ENCODE assay signal across 1 cellular context in the genomic region with DNA sequence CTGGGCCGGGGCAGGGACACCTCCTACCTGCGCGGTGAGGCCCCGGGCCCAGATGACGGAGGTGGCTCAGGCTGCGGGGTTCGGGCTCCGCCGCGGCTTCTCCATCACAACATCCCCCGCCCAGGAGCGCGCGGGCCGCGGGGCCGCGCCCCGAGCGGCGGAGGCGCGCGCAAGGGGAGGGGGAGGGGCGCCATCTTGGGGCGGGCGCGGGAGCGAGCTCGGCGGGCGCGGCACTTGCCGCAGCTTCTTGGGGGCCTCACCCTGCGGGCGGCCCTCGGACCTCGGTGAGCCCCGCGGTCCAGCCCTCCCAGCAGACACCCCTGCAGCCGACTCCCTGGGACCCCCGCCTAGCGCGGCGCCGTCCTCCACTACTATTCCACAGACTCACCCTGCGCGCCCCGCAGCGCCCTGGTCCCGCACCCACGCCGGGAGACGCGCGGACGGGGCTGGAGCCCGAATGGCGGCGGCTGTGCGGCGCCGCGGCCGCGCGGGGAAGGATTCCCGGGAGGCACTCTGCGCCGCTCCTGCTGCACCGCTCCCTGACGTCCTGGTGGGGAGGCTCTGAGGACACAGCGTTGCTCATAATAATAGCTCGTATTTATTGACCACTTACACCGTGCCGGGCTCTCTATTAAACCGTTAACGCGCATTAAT.
TF ChIP-seq lines count a peak whose summit lies in the region.

A gene (minus strand): TSS at position 137 of the 654 bp plus-strand sequence. CDS start 7,747 bp downstream, outside the sequence.

TF ChIP-seq in HEK293, 187 proteins besides CTCF, POLR2A, EP300 and RAD21 (continued from another document and continues in another):
- TF ChIP-seq, protein P1, sequence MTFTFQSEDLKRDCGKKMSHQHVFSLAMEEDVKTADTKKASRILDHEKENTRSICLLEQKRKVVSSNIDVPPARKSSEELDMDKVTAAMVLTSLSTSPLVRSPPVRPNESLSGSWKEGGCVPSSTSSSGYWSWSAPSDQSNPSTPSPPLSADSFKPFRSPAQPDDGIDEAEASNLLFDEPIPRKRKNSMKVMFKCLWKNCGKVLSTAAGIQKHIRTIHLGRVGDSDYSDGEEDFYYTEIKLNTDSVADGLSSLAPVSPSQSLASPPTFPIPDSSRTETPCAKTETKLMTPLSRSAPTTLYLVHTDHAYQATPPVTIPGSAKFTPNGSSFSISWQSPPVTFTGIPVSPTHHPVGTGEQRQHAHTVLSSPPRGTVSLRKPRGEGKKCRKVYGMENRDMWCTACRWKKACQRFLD (tag by site-specific recombination; IDR thresholded peaks at IDR 0.05), result no peak
- TF ChIP-seq ZNF239 (tag by site-specific recombination; IDR thresholded peaks at IDR 0.05) (no peak), ZNF366 (tag by site-specific recombination; conservative IDR thresholded peaks at IDR 0.05) (no peak), ZNF324 (tag by site-specific recombination; IDR thresholded peaks at IDR 0.05) (no peak), ZNF266 (tag by site-specific recombination; IDR thresholded peaks at IDR 0.05; ENCODE audit: low read depth) (no peak), OSR2 (tag by site-specific recombination; IDR thresholded peaks at IDR 0.05) (no peak), MYNN (tag by site-specific recombination; IDR thresholded peaks at IDR 0.05; ENCODE audit: borderline replicate concordance) (no peak), ZNF600 (tag by site-specific recombination; IDR thresholded peaks at IDR 0.05) (no peak), ZFHX2 (tag by site-specific recombination; conservative IDR thresholded peaks at IDR 0.05) (no peak), ZNF624 (tag by site-specific recombination; IDR thresholded peaks at IDR 0.05) (no peak), ZNF121 (tag by site-specific recombination; IDR thresholded peaks at IDR 0.05) (no peak), ZSCAN16 (tag by site-specific recombination; IDR thresholded peaks at IDR 0.05) (no peak), ZNF174 (tag by site-specific recombination; IDR thresholded peaks at IDR 0.05) (no peak), ZNF221 (tag by site-specific recombination; IDR thresholded peaks at IDR 0.05; ENCODE audit: borderline replicate concordance) (no peak), SP7 (tag by site-specific recombination; IDR thresholded peaks at IDR 0.05) (no peak), ZNF785 (tag by site-specific recombination; IDR thresholded peaks at IDR 0.05) (no peak), ZNF10 (tag by site-specific recombination; IDR thresholded peaks at IDR 0.05) (no peak), ZBTB1 (tag by site-specific recombination; IDR thresholded peaks at IDR 0.05) (no peak), ZNF114 (tag by site-specific recombination; IDR thresholded peaks at IDR 0.05) (no peak), IKZF3 (tag by site-specific recombination; IDR thresholded peaks at IDR 0.05) (peak; percentile 42; the same call in 1 of the 2 replicates), ZNF341 (tag by site-specific recombination; IDR thresholded peaks at IDR 0.05; ENCODE audit: low read depth) (no peak), ZNF223 (tag by site-specific recombination; IDR thresholded peaks at IDR 0.05) (no peak), ZNF664 (tag by site-specific recombination; IDR thresholded peaks at IDR 0.05) (no peak), ZNF549 (tag by site-specific recombination; IDR thresholded peaks at IDR 0.05) (no peak), ZNF629 (tag by site-specific recombination; IDR thresholded peaks at IDR 0.05) (no peak), ZNF510 (tag by site-specific recombination; IDR thresholded peaks at IDR 0.05; ENCODE audit: insufficient replicate concordance) (no peak), ZIC2 (tag by site-specific recombination; IDR thresholded peaks at IDR 0.05) (peak; percentile 18; the same call in 1 of the 2 replicates), ZNF623 (tag by site-specific recombination; IDR thresholded peaks at IDR 0.05) (no peak), HOXC10 (CRISPR knock-in tag; IDR thresholded peaks at IDR 0.05) (peak; percentile 29; the same call in 1 of the 2 replicates), SCRT1 (tag by site-specific recombination; IDR thresholded peaks at IDR 0.05; ENCODE audit: borderline replicate concordance) (no peak), ZNF23 (tag by site-specific recombination; IDR thresholded peaks at IDR 0.05; ENCODE audit: borderline replicate concordance) (no peak)
- TF ChIP-seq, protein P2, sequence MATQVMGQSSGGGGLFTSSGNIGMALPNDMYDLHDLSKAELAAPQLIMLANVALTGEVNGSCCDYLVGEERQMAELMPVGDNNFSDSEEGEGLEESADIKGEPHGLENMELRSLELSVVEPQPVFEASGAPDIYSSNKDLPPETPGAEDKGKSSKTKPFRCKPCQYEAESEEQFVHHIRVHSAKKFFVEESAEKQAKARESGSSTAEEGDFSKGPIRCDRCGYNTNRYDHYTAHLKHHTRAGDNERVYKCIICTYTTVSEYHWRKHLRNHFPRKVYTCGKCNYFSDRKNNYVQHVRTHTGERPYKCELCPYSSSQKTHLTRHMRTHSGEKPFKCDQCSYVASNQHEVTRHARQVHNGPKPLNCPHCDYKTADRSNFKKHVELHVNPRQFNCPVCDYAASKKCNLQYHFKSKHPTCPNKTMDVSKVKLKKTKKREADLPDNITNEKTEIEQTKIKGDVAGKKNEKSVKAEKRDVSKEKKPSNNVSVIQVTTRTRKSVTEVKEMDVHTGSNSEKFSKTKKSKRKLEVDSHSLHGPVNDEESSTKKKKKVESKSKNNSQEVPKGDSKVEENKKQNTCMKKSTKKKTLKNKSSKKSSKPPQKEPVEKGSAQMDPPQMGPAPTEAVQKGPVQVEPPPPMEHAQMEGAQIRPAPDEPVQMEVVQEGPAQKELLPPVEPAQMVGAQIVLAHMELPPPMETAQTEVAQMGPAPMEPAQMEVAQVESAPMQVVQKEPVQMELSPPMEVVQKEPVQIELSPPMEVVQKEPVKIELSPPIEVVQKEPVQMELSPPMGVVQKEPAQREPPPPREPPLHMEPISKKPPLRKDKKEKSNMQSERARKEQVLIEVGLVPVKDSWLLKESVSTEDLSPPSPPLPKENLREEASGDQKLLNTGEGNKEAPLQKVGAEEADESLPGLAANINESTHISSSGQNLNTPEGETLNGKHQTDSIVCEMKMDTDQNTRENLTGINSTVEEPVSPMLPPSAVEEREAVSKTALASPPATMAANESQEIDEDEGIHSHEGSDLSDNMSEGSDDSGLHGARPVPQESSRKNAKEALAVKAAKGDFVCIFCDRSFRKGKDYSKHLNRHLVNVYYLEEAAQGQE (tag by site-specific recombination; IDR thresholded peaks at IDR 0.05), result no peak
- TF ChIP-seq, protein P3, sequence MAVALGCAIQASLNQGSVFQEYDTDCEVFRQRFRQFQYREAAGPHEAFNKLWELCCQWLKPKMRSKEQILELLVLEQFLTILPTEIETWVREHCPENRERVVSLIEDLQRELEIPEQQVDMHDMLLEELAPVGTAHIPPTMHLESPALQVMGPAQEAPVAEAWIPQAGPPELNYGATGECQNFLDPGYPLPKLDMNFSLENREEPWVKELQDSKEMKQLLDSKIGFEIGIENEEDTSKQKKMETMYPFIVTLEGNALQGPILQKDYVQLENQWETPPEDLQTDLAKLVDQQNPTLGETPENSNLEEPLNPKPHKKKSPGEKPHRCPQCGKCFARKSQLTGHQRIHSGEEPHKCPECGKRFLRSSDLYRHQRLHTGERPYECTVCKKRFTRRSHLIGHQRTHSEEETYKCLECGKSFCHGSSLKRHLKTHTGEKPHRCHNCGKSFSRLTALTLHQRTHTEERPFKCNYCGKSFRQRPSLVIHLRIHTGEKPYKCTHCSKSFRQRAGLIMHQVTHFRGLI (tag by site-specific recombination; IDR thresholded peaks at IDR 0.05), result no peak
- TF ChIP-seq, protein P4, sequence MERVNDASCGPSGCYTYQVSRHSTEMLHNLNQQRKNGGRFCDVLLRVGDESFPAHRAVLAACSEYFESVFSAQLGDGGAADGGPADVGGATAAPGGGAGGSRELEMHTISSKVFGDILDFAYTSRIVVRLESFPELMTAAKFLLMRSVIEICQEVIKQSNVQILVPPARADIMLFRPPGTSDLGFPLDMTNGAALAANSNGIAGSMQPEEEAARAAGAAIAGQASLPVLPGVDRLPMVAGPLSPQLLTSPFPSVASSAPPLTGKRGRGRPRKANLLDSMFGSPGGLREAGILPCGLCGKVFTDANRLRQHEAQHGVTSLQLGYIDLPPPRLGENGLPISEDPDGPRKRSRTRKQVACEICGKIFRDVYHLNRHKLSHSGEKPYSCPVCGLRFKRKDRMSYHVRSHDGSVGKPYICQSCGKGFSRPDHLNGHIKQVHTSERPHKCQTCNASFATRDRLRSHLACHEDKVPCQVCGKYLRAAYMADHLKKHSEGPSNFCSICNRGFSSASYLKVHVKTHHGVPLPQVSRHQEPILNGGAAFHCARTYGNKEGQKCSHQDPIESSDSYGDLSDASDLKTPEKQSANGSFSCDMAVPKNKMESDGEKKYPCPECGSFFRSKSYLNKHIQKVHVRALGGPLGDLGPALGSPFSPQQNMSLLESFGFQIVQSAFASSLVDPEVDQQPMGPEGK (tag by site-specific recombination; IDR thresholded peaks at IDR 0.05), result no peak
- TF ChIP-seq, protein P5, sequence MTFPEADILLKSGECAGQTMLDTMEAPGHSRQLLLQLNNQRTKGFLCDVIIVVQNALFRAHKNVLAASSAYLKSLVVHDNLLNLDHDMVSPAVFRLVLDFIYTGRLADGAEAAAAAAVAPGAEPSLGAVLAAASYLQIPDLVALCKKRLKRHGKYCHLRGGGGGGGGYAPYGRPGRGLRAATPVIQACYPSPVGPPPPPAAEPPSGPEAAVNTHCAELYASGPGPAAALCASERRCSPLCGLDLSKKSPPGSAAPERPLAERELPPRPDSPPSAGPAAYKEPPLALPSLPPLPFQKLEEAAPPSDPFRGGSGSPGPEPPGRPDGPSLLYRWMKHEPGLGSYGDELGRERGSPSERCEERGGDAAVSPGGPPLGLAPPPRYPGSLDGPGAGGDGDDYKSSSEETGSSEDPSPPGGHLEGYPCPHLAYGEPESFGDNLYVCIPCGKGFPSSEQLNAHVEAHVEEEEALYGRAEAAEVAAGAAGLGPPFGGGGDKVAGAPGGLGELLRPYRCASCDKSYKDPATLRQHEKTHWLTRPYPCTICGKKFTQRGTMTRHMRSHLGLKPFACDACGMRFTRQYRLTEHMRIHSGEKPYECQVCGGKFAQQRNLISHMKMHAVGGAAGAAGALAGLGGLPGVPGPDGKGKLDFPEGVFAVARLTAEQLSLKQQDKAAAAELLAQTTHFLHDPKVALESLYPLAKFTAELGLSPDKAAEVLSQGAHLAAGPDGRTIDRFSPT (tag by site-specific recombination; IDR thresholded peaks at IDR 0.05), result no peak
- TF ChIP-seq, protein P6, sequence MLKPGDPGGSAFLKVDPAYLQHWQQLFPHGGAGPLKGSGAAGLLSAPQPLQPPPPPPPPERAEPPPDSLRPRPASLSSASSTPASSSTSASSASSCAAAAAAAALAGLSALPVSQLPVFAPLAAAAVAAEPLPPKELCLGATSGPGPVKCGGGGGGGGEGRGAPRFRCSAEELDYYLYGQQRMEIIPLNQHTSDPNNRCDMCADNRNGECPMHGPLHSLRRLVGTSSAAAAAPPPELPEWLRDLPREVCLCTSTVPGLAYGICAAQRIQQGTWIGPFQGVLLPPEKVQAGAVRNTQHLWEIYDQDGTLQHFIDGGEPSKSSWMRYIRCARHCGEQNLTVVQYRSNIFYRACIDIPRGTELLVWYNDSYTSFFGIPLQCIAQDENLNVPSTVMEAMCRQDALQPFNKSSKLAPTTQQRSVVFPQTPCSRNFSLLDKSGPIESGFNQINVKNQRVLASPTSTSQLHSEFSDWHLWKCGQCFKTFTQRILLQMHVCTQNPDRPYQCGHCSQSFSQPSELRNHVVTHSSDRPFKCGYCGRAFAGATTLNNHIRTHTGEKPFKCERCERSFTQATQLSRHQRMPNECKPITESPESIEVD (tag by site-specific recombination; IDR thresholded peaks at IDR 0.05), result no peak
- TF ChIP-seq, protein P7, sequence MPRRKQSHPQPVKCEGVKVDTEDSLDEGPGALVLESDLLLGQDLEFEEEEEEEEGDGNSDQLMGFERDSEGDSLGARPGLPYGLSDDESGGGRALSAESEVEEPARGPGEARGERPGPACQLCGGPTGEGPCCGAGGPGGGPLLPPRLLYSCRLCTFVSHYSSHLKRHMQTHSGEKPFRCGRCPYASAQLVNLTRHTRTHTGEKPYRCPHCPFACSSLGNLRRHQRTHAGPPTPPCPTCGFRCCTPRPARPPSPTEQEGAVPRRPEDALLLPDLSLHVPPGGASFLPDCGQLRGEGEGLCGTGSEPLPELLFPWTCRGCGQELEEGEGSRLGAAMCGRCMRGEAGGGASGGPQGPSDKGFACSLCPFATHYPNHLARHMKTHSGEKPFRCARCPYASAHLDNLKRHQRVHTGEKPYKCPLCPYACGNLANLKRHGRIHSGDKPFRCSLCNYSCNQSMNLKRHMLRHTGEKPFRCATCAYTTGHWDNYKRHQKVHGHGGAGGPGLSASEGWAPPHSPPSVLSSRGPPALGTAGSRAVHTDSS (tag by site-specific recombination; IDR thresholded peaks at IDR 0.05), result no peak
- TF ChIP-seq, protein P8, sequence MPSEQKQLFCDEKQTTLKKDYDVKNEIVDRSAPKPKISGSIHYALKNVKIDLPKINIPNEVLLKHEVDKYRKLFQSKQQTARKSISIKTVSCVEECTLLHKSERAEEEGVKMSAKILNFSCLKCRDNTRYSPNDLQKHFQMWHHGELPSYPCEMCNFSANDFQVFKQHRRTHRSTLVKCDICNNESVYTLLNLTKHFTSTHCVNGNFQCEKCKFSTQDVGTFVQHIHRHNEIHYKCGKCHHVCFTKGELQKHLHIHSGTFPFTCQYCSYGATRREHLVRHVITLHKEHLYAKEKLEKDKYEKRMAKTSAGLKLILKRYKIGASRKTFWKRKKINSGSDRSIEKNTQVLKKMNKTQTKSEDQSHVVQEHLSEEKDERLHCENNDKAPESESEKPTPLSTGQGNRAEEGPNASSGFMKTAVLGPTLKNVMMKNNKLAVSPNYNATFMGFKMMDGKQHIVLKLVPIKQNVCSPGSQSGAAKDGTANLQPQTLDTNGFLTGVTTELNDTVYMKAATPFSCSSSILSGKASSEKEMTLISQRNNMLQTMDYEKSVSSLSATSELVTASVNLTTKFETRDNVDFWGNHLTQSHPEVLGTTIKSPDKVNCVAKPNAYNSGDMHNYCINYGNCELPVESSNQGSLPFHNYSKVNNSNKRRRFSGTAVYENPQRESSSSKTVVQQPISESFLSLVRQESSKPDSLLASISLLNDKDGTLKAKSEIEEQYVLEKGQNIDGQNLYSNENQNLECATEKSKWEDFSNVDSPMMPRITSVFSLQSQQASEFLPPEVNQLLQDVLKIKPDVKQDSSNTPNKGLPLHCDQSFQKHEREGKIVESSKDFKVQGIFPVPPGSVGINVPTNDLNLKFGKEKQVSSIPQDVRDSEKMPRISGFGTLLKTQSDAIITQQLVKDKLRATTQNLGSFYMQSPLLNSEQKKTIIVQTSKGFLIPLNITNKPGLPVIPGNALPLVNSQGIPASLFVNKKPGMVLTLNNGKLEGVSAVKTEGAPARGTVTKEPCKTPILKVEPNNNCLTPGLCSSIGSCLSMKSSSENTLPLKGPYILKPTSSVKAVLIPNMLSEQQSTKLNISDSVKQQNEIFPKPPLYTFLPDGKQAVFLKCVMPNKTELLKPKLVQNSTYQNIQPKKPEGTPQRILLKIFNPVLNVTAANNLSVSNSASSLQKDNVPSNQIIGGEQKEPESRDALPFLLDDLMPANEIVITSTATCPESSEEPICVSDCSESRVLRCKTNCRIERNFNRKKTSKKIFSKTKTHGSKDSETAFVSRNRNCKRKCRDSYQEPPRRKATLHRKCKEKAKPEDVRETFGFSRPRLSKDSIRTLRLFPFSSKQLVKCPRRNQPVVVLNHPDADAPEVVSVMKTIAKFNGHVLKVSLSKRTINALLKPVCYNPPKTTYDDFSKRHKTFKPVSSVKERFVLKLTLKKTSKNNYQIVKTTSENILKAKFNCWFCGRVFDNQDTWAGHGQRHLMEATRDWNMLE (tag by site-specific recombination; conservative IDR thresholded peaks at IDR 0.05; ENCODE audit: low read depth), result no peak
